Comparison of ENCODE assay signal across 30 cellular contexts in genomic region chr6:106671651-106672050, GRCh38.
"Had no signal": no experiment of that assay in that cellular context is flagged by ENCODE, and none has a peak within 500 bp of the region (broad histone marks: within the 10 kb centered on the region; RNA-seq: fewer than 3 reads in every experiment).

No MANE protein-coding gene starts in this region.

- H3K9ac ChIP-seq: parathyroid adenoma had no signal

- H3K9me3 Mint-ChIP-seq: naive thymus-derived CD8-positive, alpha-beta T cell; natural killer cell treated with Interleukin-12 subunit alpha and Interleukin-12 subunit beta and Interleukin-15 and Interleukin-18, amount 100 ng/mL, for 72 hours; nephron progenitor cell; stimulated activated effector memory CD8-positive, alpha-beta T cell treated with anti-CD3 and anti-CD28 coated beads, Interleukin-12 subunit alpha, Interleukin-12 subunit beta, amount 100 ng/mL, for 72 hours; stimulated activated naive CD8-positive, alpha-beta T cell treated with anti-CD3 and anti-CD28 coated beads, Interleukin-15, Interleukin-2, amounts not matched to agents 100 ng/mL and 50 ng/mL, for 24 hours; type B pancreatic cell had no signal

- H3K4me3 Mint-ChIP-seq: naive thymus-derived CD8-positive, alpha-beta T cell; natural killer cell treated with Interleukin-12 subunit alpha and Interleukin-12 subunit beta and Interleukin-15 and Interleukin-18, amount 100 ng/mL, for 72 hours; nephron progenitor cell; neural crest cell; stimulated activated effector memory CD8-positive, alpha-beta T cell treated with anti-CD3 and anti-CD28 coated beads, Interleukin-12 subunit alpha, Interleukin-12 subunit beta, amount 100 ng/mL, for 72 hours; stimulated activated naive B cell treated with anti-CD40 and anti-IgM and Interleukin-4, amounts not matched to agents 10 μg/mL and 1 μg/mL and 100 μg/mL, for 72 hours; stimulated activated naive CD8-positive, alpha-beta T cell treated with anti-CD3 and anti-CD28 coated beads, Interleukin-15, Interleukin-2, amounts not matched to agents 100 ng/mL and 50 ng/mL, for 24 hours; type B pancreatic cell had no signal

- ATAC-seq: naive thymus-derived CD8-positive, alpha-beta T cell; natural killer cell treated with Interleukin-12 subunit alpha and Interleukin-12 subunit beta and Interleukin-15 and Interleukin-18, amount 100 ng/mL, for 72 hours; psoas muscle; right cardiac atrium; right lobe of liver; stimulated activated effector memory CD8-positive, alpha-beta T cell treated with anti-CD3 and anti-CD28 coated beads, Interleukin-12 subunit alpha, Interleukin-12 subunit beta, amount 100 ng/mL, for 72 hours; stimulated activated naive B cell treated with anti-CD40 and anti-IgM and Interleukin-4, amounts not matched to agents 10 μg/mL and 1 μg/mL and 100 μg/mL, for 72 hours; upper lobe of right lung had no signal

- H3K27ac Mint-ChIP-seq: naive thymus-derived CD8-positive, alpha-beta T cell; natural killer cell treated with Interleukin-12 subunit alpha and Interleukin-12 subunit beta and Interleukin-15 and Interleukin-18, amount 100 ng/mL, for 72 hours; nephron progenitor cell; progenitor cell of endocrine pancreas; stimulated activated effector memory CD8-positive, alpha-beta T cell treated with anti-CD3 and anti-CD28 coated beads, Interleukin-12 subunit alpha, Interleukin-12 subunit beta, amount 100 ng/mL, for 72 hours; stimulated activated naive B cell treated with anti-CD40 and anti-IgM and Interleukin-4, amounts not matched to agents 10 μg/mL and 1 μg/mL and 100 μg/mL, for 72 hours; stimulated activated naive CD8-positive, alpha-beta T cell treated with anti-CD3 and anti-CD28 coated beads, Interleukin-15, Interleukin-2, amounts not matched to agents 100 ng/mL and 50 ng/mL, for 24 hours; type B pancreatic cell had no signal

- DNase-seq: naive thymus-derived CD8-positive, alpha-beta T cell; nephron progenitor cell; nucleus accumbens; ovary; posterior cingulate gyrus; psoas muscle; right cardiac atrium; right lobe of liver; sigmoid colon; small intestine; stimulated activated CD4-positive, alpha-beta T cell treated with anti-CD3 and anti-CD28 coated beads, Interleukin-15, amount 100 ng/mL, for 24 hours; stimulated activated CD4-positive, alpha-beta T cell treated with anti-CD3 and anti-CD28 coated beads, Interleukin-2, amount 100 ng/mL, for 24 hours; stimulated activated CD4-positive, alpha-beta T cell treated with anti-CD3 and anti-CD28 coated beads, Interleukin-2, amount 100 ng/mL, for 48 hours; stimulated activated CD4-positive, alpha-beta T cell treated with anti-CD3 and anti-CD28 coated beads, Interleukin-4, amount 100 ng/mL, for 24 hours; stimulated activated naive B cell treated with anti-CD40 and anti-IgM and Interleukin-4, amounts not matched to agents 10 μg/mL and 1 μg/mL and 100 μg/mL, for 72 hours; stimulated activated naive CD4-positive, alpha-beta T cell treated with Interleukin-2 at 50 U/mL for 16 hours; stomach; thyroid gland; upper lobe of right lung; uterus had no signal

- H3K9me3 ChIP-seq: neutrophil, ovary, psoas muscle, right lobe of liver, sigmoid colon, stomach, thoracic aorta, thyroid gland, tibial nerve, upper lobe of right lung, uterus had no signal

- H3K4me1 ChIP-seq: parathyroid adenoma, psoas muscle, right lobe of liver, sigmoid colon, stomach, thyroid gland, tibial nerve, upper lobe of right lung, uterus had no signal

- H3K4me1 Mint-ChIP-seq: nephron progenitor cell; neural crest cell; stimulated activated effector memory CD8-positive, alpha-beta T cell treated with anti-CD3 and anti-CD28 coated beads, Interleukin-12 subunit alpha, Interleukin-12 subunit beta, amount 100 ng/mL, for 72 hours had no signal

- H3K27me3 Mint-ChIP-seq: naive thymus-derived CD8-positive, alpha-beta T cell; natural killer cell treated with Interleukin-12 subunit alpha and Interleukin-12 subunit beta and Interleukin-15 and Interleukin-18, amount 100 ng/mL, for 72 hours; progenitor cell of endocrine pancreas; stimulated activated naive B cell treated with anti-CD40 and anti-IgM and Interleukin-4, amounts not matched to agents 10 μg/mL and 1 μg/mL and 100 μg/mL, for 72 hours; stimulated activated naive CD8-positive, alpha-beta T cell treated with anti-CD3 and anti-CD28 coated beads, Interleukin-15, Interleukin-2, amounts not matched to agents 100 ng/mL and 50 ng/mL, for 24 hours; type B pancreatic cell had no signal

- H3K36me3 ChIP-seq: neutrophil, ovary, right lobe of liver, thoracic aorta, thyroid gland, upper lobe of right lung, uterus had no signal

- H3K79me2 ChIP-seq: parathyroid adenoma had no signal

- H2AFZ ChIP-seq: parathyroid adenoma had no signal

- H3K27ac ChIP-seq: neutrophil, ovary, parathyroid adenoma, psoas muscle, right lobe of liver, sigmoid colon, stomach, thoracic aorta, thyroid gland, tibial nerve, upper lobe of right lung, uterus had no signal

- H3K4me3 ChIP-seq: ovary, psoas muscle, right lobe of liver, sigmoid colon, stomach, thoracic aorta, thyroid gland, tibial nerve, upper lobe of right lung, uterus had no signal

- H3K27me3 ChIP-seq: neutrophil, ovary, right lobe of liver, sigmoid colon, stomach, thyroid gland, tibial nerve, upper lobe of right lung, uterus had no signal

- H3K36me3 Mint-ChIP-seq: natural killer cell treated with Interleukin-12 subunit alpha and Interleukin-12 subunit beta and Interleukin-15 and Interleukin-18, amount 100 ng/mL, for 72 hours had no signal
